Comparison of ENCODE assay signal across 1 cellular context in the genomic region with DNA sequence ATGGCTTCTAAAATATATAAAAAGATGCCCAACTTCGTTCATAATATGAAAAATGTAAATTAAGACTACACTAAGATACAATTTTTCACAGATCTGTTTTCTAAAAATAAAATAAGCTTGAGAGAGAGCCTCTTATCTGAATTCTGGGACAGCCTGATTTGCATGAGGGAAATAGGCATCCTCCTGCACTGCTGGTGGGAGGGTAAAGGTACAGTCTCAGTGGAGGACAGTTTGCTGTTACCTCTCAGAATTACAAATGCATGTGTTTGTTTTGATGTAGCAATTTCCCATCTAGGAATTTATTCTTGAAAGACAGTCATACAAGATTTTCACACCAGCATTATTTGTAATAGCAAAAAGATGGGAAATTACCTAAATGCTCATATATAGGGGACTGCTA.
TF ChIP-seq lines count a peak whose summit lies in the region.

No MANE protein-coding gene starts in this region.

TF ChIP-seq in K562, 482 proteins besides CTCF, POLR2A, EP300 and RAD21 (continued from another document):
- TF ChIP-seq NRF1 (conservative IDR thresholded peaks at IDR 0.05 in 1 of 2, IDR thresholded peaks at IDR 0.05 in 1 of 2) = no peak
- no peak for TF ChIP-seq ZNF143 (CRISPR knock-in tag; IDR thresholded peaks at IDR 0.05)
- no peak for TF ChIP-seq ZNF785 (CRISPR knock-in tag; IDR thresholded peaks at IDR 0.05)
- TF ChIP-seq, protein P1, sequence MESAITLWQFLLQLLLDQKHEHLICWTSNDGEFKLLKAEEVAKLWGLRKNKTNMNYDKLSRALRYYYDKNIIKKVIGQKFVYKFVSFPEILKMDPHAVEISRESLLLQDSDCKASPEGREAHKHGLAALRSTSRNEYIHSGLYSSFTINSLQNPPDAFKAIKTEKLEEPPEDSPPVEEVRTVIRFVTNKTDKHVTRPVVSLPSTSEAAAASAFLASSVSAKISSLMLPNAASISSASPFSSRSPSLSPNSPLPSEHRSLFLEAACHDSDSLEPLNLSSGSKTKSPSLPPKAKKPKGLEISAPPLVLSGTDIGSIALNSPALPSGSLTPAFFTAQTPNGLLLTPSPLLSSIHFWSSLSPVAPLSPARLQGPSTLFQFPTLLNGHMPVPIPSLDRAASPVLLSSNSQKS (CRISPR knock-in tag; IDR thresholded peaks at IDR 0.05) = no peak
- TF ChIP-seq XRCC4 (IDR thresholded peaks at IDR 0.05; ENCODE audit: extremely low read depth, insufficient read depth, insufficient read length) = no peak
- no peak for TF ChIP-seq SNRNP70 (optimal IDR thresholded peaks at IDR 0.05; ENCODE audit: low read depth, low read length)
